Comparison of ENCODE assay signal across 8 cellular contexts in the genomic region with DNA sequence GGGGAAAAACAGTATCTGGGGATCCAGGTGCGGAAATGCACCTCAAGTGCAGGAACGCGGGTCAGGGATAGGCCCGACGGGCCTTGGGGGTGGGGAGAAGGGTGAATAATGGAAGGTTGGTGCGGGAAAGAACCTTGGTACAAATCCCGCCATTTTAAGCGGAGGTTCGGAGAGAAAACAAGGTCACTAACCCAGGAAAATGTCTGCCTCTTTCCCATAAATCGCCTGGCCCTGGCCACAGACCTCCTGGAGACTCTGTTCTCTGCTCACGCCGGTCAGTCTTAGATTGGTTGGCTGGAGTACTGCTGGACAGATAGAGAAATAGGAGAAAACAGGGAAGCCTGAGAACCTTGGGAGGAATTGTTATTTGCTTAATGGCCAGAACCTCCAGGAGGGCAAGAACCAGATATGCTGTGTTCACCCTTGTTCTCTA. TPM values are rescaled to one million over a fixed set of nuclear protein-coding genes. Genes with fewer than 3 reads are reported as not detected.
A peak's percentile ranks its signal among the peaks of the same experiment; 100 is the strongest.
DNase-seq lines count a peak whose midpoint lies in the region; ATAC-seq and TF ChIP-seq lines count a peak whose summit lies in the region.

No MANE protein-coding gene starts in this region.

- H3K27me3 ChIP-seq in SJSA1 (replicated peaks) (no peaks in the 10 kb centered on the region), ovary (no peaks in the 10 kb centered on the region)

- H3K9me3 ChIP-seq in SJSA1 (replicated peaks) (no peaks in the 10 kb centered on the region), ovary (no peaks in the 10 kb centered on the region)

- DNase-seq in DMS 273 (lab: John Stamatoyannopoulos, UW; ENCODE audit: unreplicated experiment), result peak; percentile 30
- DNase-seq in DMS 273 treated with DMSO at 0.1 percent for 48 hours (lab: John Stamatoyannopoulos, UW), result no peak
- DNase-seq in SJSA1 (ENCODE audit: low read depth in 1 of 2, low spot score in 2 of 2), result no peak
- DNase-seq in fibroblast of gingiva (ENCODE audit: low read depth), result peak; percentile 10
- DNase-seq in ovary, result no peak
- DNase-seq in T-helper 9 cell, result no peak

- H3K4me1 ChIP-seq in SJSA1 (replicated peaks) (peaks cover 30% of the 10 kb centered on the region), ovary (ENCODE audit: insufficient read depth) (peaks cover 3% of the 10 kb centered on the region)

- intact Hi-C loops in ovary (cut with DNase I), result loop anchor here in 3 of 4 donors (10.0 kb wide), 2 partner anchors 181 to 651 kb away; partner anchors contain the start of gene CPEB2 (in 1 of the 3)

- ATAC-seq in GM21576 (IDR thresholded peaks at IDR 0.05; ENCODE audit: unreplicated experiment), result no peak
- ATAC-seq in GM18909 (IDR thresholded peaks at IDR 0.05; ENCODE audit: poor library complexity, unreplicated experiment), result no peak

- no peak for TF ChIP-seq POLR2A in ovary (IDR thresholded peaks at IDR 0.05)

- no peak for TF ChIP-seq CTCF in ovary (IDR thresholded peaks at IDR 0.05)

- peaks cover 14% of the 10 kb centered on the region for H3K36me3 ChIP-seq in SJSA1
- H3K36me3 ChIP-seq in ovary, result no peaks in the 10 kb centered on the region

- H3K4me3 ChIP-seq in SJSA1 (peak overlapping the region; percentile 94), ovary (peak overlapping the region; percentile 61)

- peak overlapping the region; percentile 98 for H3K27ac ChIP-seq in SJSA1
- H3K27ac ChIP-seq in ovary, result peak overlapping the region; percentile 98 to 100

- no peak for TF ChIP-seq EP300 in ovary (IDR thresholded peaks at IDR 0.05)

- 13 to 29% (median 17%) methylated on average over 12 of the region's 12 CpGs for WGBS in ovary, 3 donors

RNA-seq across cellular contexts. Expression of gene FBXL5, which starts 0.9 kb away (rescaled TPM):
- total RNA-seq in SJSA1 (2014; rRNA removed; shearing (Covaris generic)), result 32.2 and 44.7 TPM in 2 replicates
- 100 to 1,000 TPM in 1 of 7 donors, 10 to 100 TPM in 6; 68.7 to 103 (median 90.4) TPM for total RNA-seq in ovary
- polyA plus RNA-seq in ovary, result 100 to 1,000 TPM in 1 of 2 donors, 10 to 100 TPM in 1; 68.8 to 104 TPM

RNA-seq across cellular contexts. Expression of gene FAM200B, which starts 25.6 kb away (rescaled TPM):
- total RNA-seq in SJSA1 (2014; rRNA removed; shearing (Covaris generic)), result 45.3 and 52.8 TPM in 2 replicates
- total RNA-seq in ovary, result 10 to 100 TPM; 40.7 to 60.0 (median 50.3) TPM
- polyA plus RNA-seq in ovary, result 10 to 100 TPM; 67.1 to 69.2 TPM

RNA-seq across cellular contexts. Expression of gene BST1, which starts 46.8 kb away (rescaled TPM):
- 14.2 and 19.3 TPM in 2 replicates for total RNA-seq in SJSA1 (2014; rRNA removed; shearing (Covaris generic))
- total RNA-seq in ovary, result 1 to 10 TPM; 5.6 to 9.8 (median 6.8) TPM
- 10 to 100 TPM; 10.9 to 18.5 TPM for polyA plus RNA-seq in ovary

Comparison
In these comparisons a context has a peak if more than half of its experiments do, and no peak if none do; other contexts are left out.
1. DNase-seq: peak in DMS 273 (single experiment) and fibroblast of gingiva (single experiment); none in DMS 273 treated with DMSO at 0.1 percent for 48 hours (single experiment), SJSA1 (0 of 2), ovary (0 of 5) and T-helper 9 cell (single experiment).